16 cellular contexts compared by ENCODE assay signal in genomic region chr20:50455656-50456451, GRCh38. TPM values are rescaled to one million over a fixed set of nuclear protein-coding genes. Genes with fewer than 3 reads are reported as not detected.
DNase-seq lines count a peak whose midpoint lies in the region; ATAC-seq and TF ChIP-seq lines count a peak whose summit lies in the region.
"Had no signal": no experiment of that assay in that cellular context is flagged by ENCODE, and none has a peak within 500 bp of the region (broad histone marks: within the 10 kb centered on the region; RNA-seq: fewer than 3 reads in every experiment).

No MANE protein-coding gene starts in this region.

- H3K36me3 Mint-ChIP-seq in activated naive CD8-positive, alpha-beta T cell treated with anti-CD3 and anti-CD28 coated beads, Interleukin-2, amount 10 ng/mL, durations not matched to agents 7 days and 5 days: peaks cover 7% of the 10 kb centered on the region
- no peaks in the 10 kb centered on the region for H3K36me3 Mint-ChIP-seq in activated naive CD8-positive, alpha-beta T cell treated with anti-CD3 and anti-CD28 coated beads for 36 hours
- H3K36me3 Mint-ChIP-seq in dendritic cell treated with granulocyte-macrophage colony-stimulating factor and Interleukin-4, amounts not matched to agents 40 ng/mL and 50 ng/mL, for 4 days (ENCODE audit: low read depth): no peaks in the 10 kb centered on the region

- H3K9me3 ChIP-seq in lower lobe of right lung: no peaks in the 10 kb centered on the region

- no peak for TF ChIP-seq CTCF in lower lobe of right lung (IDR thresholded peaks at IDR 0.05)
- no peak for TF ChIP-seq CTCF in brain microvascular endothelial cell (IDR thresholded peaks at IDR 0.05; ENCODE audit: low read depth, low read length, missing control alignments)

- no peaks in the 10 kb centered on the region for H3K9me3 Mint-ChIP-seq in activated naive CD8-positive, alpha-beta T cell treated with anti-CD3 and anti-CD28 coated beads, Interleukin-2, amount 10 ng/mL, durations not matched to agents 7 days and 5 days
- no peaks in the 10 kb centered on the region for H3K9me3 Mint-ChIP-seq in activated naive CD8-positive, alpha-beta T cell treated with anti-CD3 and anti-CD28 coated beads for 36 hours
- no peaks in the 10 kb centered on the region for H3K9me3 Mint-ChIP-seq in dendritic cell treated with granulocyte-macrophage colony-stimulating factor and Interleukin-4, amounts not matched to agents 40 ng/mL and 50 ng/mL, for 4 days
- H3K9me3 Mint-ChIP-seq: activated CD4-positive, alpha-beta memory T cell treated with anti-CD3 and anti-CD28 coated beads, Interleukin-2, amount 10 ng/mL, durations not matched to agents 7 days and 5 days; nephron; stimulated activated naive CD8-positive, alpha-beta T cell treated with anti-CD3 and anti-CD28 coated beads, Interleukin-15, Interleukin-2, amounts not matched to agents 100 ng/mL and 50 ng/mL, for 24 hours had no signal

- H3K27me3 ChIP-seq in lower lobe of right lung (ENCODE audit: low read depth) (no peaks in the 10 kb centered on the region), brain microvascular endothelial cell (replicated peaks) (no peaks in the 10 kb centered on the region)

- peak overlapping the region; percentile 23 for H3K27ac Mint-ChIP-seq in activated naive CD8-positive, alpha-beta T cell treated with anti-CD3 and anti-CD28 coated beads, Interleukin-2, amount 10 ng/mL, durations not matched to agents 7 days and 5 days
- no peak overlapping the region for H3K27ac Mint-ChIP-seq in activated naive CD8-positive, alpha-beta T cell treated with anti-CD3 and anti-CD28 coated beads for 36 hours
- peak overlapping the region; percentile 72 for H3K27ac Mint-ChIP-seq in dendritic cell treated with granulocyte-macrophage colony-stimulating factor and Interleukin-4, amounts not matched to agents 40 ng/mL and 50 ng/mL, for 4 days
- H3K27ac Mint-ChIP-seq: activated CD4-positive, alpha-beta memory T cell treated with anti-CD3 and anti-CD28 coated beads, Interleukin-2, amount 10 ng/mL, durations not matched to agents 7 days and 5 days; nephron; stimulated activated naive CD8-positive, alpha-beta T cell treated with anti-CD3 and anti-CD28 coated beads, Interleukin-15, Interleukin-2, amounts not matched to agents 100 ng/mL and 50 ng/mL, for 24 hours had no signal

- DNase-seq in activated naive CD8-positive, alpha-beta T cell treated with anti-CD3 and anti-CD28 coated beads, Interleukin-2, amount 10 ng/mL, durations not matched to agents 7 days and 5 days: no peak
- no peak for DNase-seq in activated naive CD8-positive, alpha-beta T cell treated with anti-CD3 and anti-CD28 coated beads for 36 hours
- DNase-seq in lower lobe of right lung (peak; percentile 62), NCI-H1092 (lab: John Stamatoyannopoulos, UW) (no peak), caudate nucleus (lab: John Stamatoyannopoulos, UW) (no peak), NCI-H82 treated with DMSO at 0.1 percent for 48 hours (lab: John Stamatoyannopoulos, UW; ENCODE audit: unreplicated experiment) (no peak), brain microvascular endothelial cell (no peak)
- DNase-seq: activated CD4-positive, alpha-beta memory T cell treated with anti-CD3 and anti-CD28 coated beads, Interleukin-2, amount 10 ng/mL, durations not matched to agents 7 days and 5 days; glutamatergic neuron; NCI-H1694 treated with DMSO at 0.1 percent for 48 hours; NCI-H524 treated with DMSO at 0.1 percent for 48 hours had no signal

- H3K4me3 Mint-ChIP-seq in activated naive CD8-positive, alpha-beta T cell treated with anti-CD3 and anti-CD28 coated beads, Interleukin-2, amount 10 ng/mL, durations not matched to agents 7 days and 5 days: no peak overlapping the region
- no peak overlapping the region for H3K4me3 Mint-ChIP-seq in activated naive CD8-positive, alpha-beta T cell treated with anti-CD3 and anti-CD28 coated beads for 36 hours
- H3K4me3 Mint-ChIP-seq in dendritic cell treated with granulocyte-macrophage colony-stimulating factor and Interleukin-4, amounts not matched to agents 40 ng/mL and 50 ng/mL, for 4 days: no peak overlapping the region
- H3K4me3 Mint-ChIP-seq: activated CD4-positive, alpha-beta memory T cell treated with anti-CD3 and anti-CD28 coated beads, Interleukin-2, amount 10 ng/mL, durations not matched to agents 7 days and 5 days; nephron; stimulated activated naive CD8-positive, alpha-beta T cell treated with anti-CD3 and anti-CD28 coated beads, Interleukin-15, Interleukin-2, amounts not matched to agents 100 ng/mL and 50 ng/mL, for 24 hours had no signal

- no peak overlapping the region for H3K4me3 ChIP-seq in lower lobe of right lung
- H3K4me3 ChIP-seq in brain microvascular endothelial cell (ENCODE audit: low read depth, low read length): no peak overlapping the region

- intact Hi-C loops in dendritic cell treated with granulocyte-macrophage colony-stimulating factor and Interleukin-4, amounts not matched to agents 40 ng/mL and 50 ng/mL, for 4 days (cut with micrococcal nuclease): no loop called here
- intact Hi-C loops in lower lobe of right lung (cut with DNase I): no loop called here

- peaks cover 41% of the 10 kb centered on the region for H3K4me1 Mint-ChIP-seq in activated naive CD8-positive, alpha-beta T cell treated with anti-CD3 and anti-CD28 coated beads, Interleukin-2, amount 10 ng/mL, durations not matched to agents 7 days and 5 days
- peaks cover 9% of the 10 kb centered on the region for H3K4me1 Mint-ChIP-seq in activated naive CD8-positive, alpha-beta T cell treated with anti-CD3 and anti-CD28 coated beads for 36 hours
- peaks cover 71% of the 10 kb centered on the region for H3K4me1 Mint-ChIP-seq in dendritic cell treated with granulocyte-macrophage colony-stimulating factor and Interleukin-4, amounts not matched to agents 40 ng/mL and 50 ng/mL, for 4 days (ENCODE audit: low read depth)

- peaks cover 37% of the 10 kb centered on the region for H3K4me1 ChIP-seq in lower lobe of right lung

- in situ Hi-C loops in brain microvascular endothelial cell (cut with HindIII; ENCODE audit: low pct_ligation_motif_present, low sequenced_read_pairs): no loop called here

- H3K27me3 Mint-ChIP-seq in activated naive CD8-positive, alpha-beta T cell treated with anti-CD3 and anti-CD28 coated beads, Interleukin-2, amount 10 ng/mL, durations not matched to agents 7 days and 5 days: peaks cover 20% of the 10 kb centered on the region
- peaks cover 55% of the 10 kb centered on the region for H3K27me3 Mint-ChIP-seq in activated naive CD8-positive, alpha-beta T cell treated with anti-CD3 and anti-CD28 coated beads for 36 hours
- H3K27me3 Mint-ChIP-seq in dendritic cell treated with granulocyte-macrophage colony-stimulating factor and Interleukin-4, amounts not matched to agents 40 ng/mL and 50 ng/mL, for 4 days: peaks cover 10% of the 10 kb centered on the region

- H3K36me3 ChIP-seq in lower lobe of right lung (no peaks in the 10 kb centered on the region), brain microvascular endothelial cell (replicated peaks) (no peaks in the 10 kb centered on the region)

- POLR2A ChIA-PET in activated naive CD8-positive, alpha-beta T cell treated with anti-CD3 and anti-CD28 coated beads, Interleukin-2, amount 10 ng/mL, durations not matched to agents 7 days and 5 days (lab: Charles Lee): no interaction called here

- ATAC-seq in activated naive CD8-positive, alpha-beta T cell treated with anti-CD3 and anti-CD28 coated beads, Interleukin-2, amount 10 ng/mL, durations not matched to agents 7 days and 5 days (ENCODE audit: low read depth): no peak
- ATAC-seq in lower lobe of right lung: peak; percentile 12 to 76
- ATAC-seq: Panc1 had no signal

- H3K27ac ChIP-seq in lower lobe of right lung (peak overlapping the region; percentile 65), caudate nucleus (ENCODE audit: low read depth, low read length) (no peak overlapping the region), brain microvascular endothelial cell (no peak overlapping the region)
- H3K27ac ChIP-seq: KMS-11 had no signal

RNA-seq across cellular contexts. Expression of gene PTPN1, which starts 54.3 kb away (rescaled TPM):
- total RNA-seq in activated naive CD8-positive, alpha-beta T cell treated with anti-CD3 and anti-CD28 coated beads, Interleukin-2, amount 10 ng/mL, durations not matched to agents 7 days and 5 days: 10 to 100 TPM; 65.9 to 67.3 TPM
- total RNA-seq in activated naive CD8-positive, alpha-beta T cell treated with anti-CD3 and anti-CD28 coated beads for 36 hours: 10 to 100 TPM; 53.0 to 54.0 TPM
- total RNA-seq in lower lobe of right lung: 78.2 TPM
